In genomic region chr3:38824349-38824748, GRCh38 we compare ENCODE assay signal across 24 cellular contexts. TPM values are rescaled to one million over a fixed set of nuclear protein-coding genes. Genes with fewer than 3 reads are reported as not detected.
"Had no signal": no experiment of that assay in that cellular context is flagged by ENCODE, and none has a peak within 500 bp of the region (broad histone marks: within the 10 kb centered on the region; RNA-seq: fewer than 3 reads in every experiment).

No MANE protein-coding gene starts in this region.

- H3K9me3 ChIP-seq: SK-N-SH had no signal

- H3K4me2 ChIP-seq: SK-N-SH had no signal

- DNase-seq: KBM-7, NCI-H1092, NCI-H1105 treated with DMSO at 0.1 percent for 48 hours, NCI-H1436, NCI-H187, NCI-H2029, NCI-H2081 treated with DMSO at 0.1 percent for 48 hours, NCI-H2171, NCI-H226, NCI-H446, NCI-H510A, NCI-H524 treated with DMSO at 0.1 percent for 48 hours, NCI-H69, NCI-H774, RPMI8226, SHP77, SW 1271 had no signal

- H3K36me3 Mint-ChIP-seq: IgD-negative memory B cell had no signal

- FAIRE-seq: RCC 7860 had no signal

- H3K27ac Mint-ChIP-seq: IgD-negative memory B cell had no signal

- H3K9me2 ChIP-seq: SK-N-SH had no signal

- H3K4me1 Mint-ChIP-seq: IgD-negative memory B cell had no signal

- H3K4me3 Mint-ChIP-seq: IgD-negative memory B cell had no signal

- H3K9ac ChIP-seq: SK-N-SH had no signal

RNA-seq across cellular contexts. Expression of gene SCN10A, which starts 8.3 kb away (rescaled TPM):
- total RNA-seq: HT1080, LHCN-M2, MCF 10A, SK-MEL-5 had no signal
- polyA plus RNA-seq: IgD-negative memory B cell, SK-N-SH had no signal
